Comparison of ENCODE assay signal across 1 cellular context in genomic region chr5:171387255-171387969, GRCh38.
A peak's percentile ranks its signal among the peaks of the same experiment; 100 is the strongest.
TF ChIP-seq lines count a peak whose summit lies in the region.

Gene NPM1 (plus strand): TSS chr5:171387849. CDS start chr5:171387949, 100 bp downstream.

TF ChIP-seq in HepG2, 621 proteins besides CTCF, POLR2A, EP300 and RAD21 (continued from another document and continues in another):
- 0 out of 2 replicates have a peak, but pooled peaks have one; percentile 48 for TF ChIP-seq POGK (CRISPR knock-in tag; conservative IDR thresholded peaks at IDR 0.05)
- TF ChIP-seq ZSCAN30 (CRISPR knock-in tag; IDR thresholded peaks at IDR 0.05), result no peak
- TF ChIP-seq ZNF7 (CRISPR knock-in tag; IDR thresholded peaks at IDR 0.05), result no peak
- peak; percentile 86; the same call in 1 of the 2 replicates for TF ChIP-seq CSRNP1 (CRISPR knock-in tag; IDR thresholded peaks at IDR 0.05)
- TF ChIP-seq ARHGAP35 (CRISPR knock-in tag; IDR thresholded peaks at IDR 0.05; ENCODE audit: borderline replicate concordance), result 0 out of 2 replicates have a peak, but pooled peaks have one; percentile 63
- TF ChIP-seq MATR3 (CRISPR knock-in tag; IDR thresholded peaks at IDR 0.05), result no peak
- TF ChIP-seq TCF7 (IDR thresholded peaks at IDR 0.05; ENCODE audit: low read depth), result no peak
- peak; percentile 72; the same call in 1 of the 2 replicates for TF ChIP-seq ARID4A (CRISPR knock-in tag; IDR thresholded peaks at IDR 0.05; ENCODE audit: borderline replicate concordance)
- no peak for TF ChIP-seq PRDM10 (CRISPR knock-in tag; IDR thresholded peaks at IDR 0.05; ENCODE audit: low read depth)
- TF ChIP-seq IRX3 (CRISPR knock-in tag; IDR thresholded peaks at IDR 0.05; ENCODE audit: borderline replicate concordance, low read depth), result no peak
- no peak; the same call in 1 of the 2 replicates for TF ChIP-seq ISX (CRISPR knock-in tag; conservative IDR thresholded peaks at IDR 0.05)
- TF ChIP-seq PBX2 (CRISPR knock-in tag; IDR thresholded peaks at IDR 0.05), result no peak
- TF ChIP-seq NFKB2 (CRISPR knock-in tag; IDR thresholded peaks at IDR 0.05; ENCODE audit: borderline replicate concordance), result peak; percentile 74; the same call in 1 of the 2 replicates
- TF ChIP-seq HES4 (CRISPR knock-in tag; IDR thresholded peaks at IDR 0.05; ENCODE audit: borderline replicate concordance), result no peak
- peak; percentile 82 for TF ChIP-seq MXD4 (CRISPR knock-in tag; IDR thresholded peaks at IDR 0.05)
- TF ChIP-seq PRDM15 (CRISPR knock-in tag; IDR thresholded peaks at IDR 0.05), result no peak
- TF ChIP-seq ZNF205 (CRISPR knock-in tag; IDR thresholded peaks at IDR 0.05), result no peak
- TF ChIP-seq KDM3A (CRISPR knock-in tag; IDR thresholded peaks at IDR 0.05; ENCODE audit: low read depth), result 0 out of 2 replicates have a peak, but pooled peaks have one; percentile 42
- peak; percentile 84; the same call in 1 of the 2 replicates for TF ChIP-seq ZNF674 (CRISPR knock-in tag; IDR thresholded peaks at IDR 0.05; ENCODE audit: low read depth)
- 0 out of 2 replicates have a peak, but pooled peaks have one; percentile 67 for TF ChIP-seq ZNF33B (CRISPR knock-in tag; IDR thresholded peaks at IDR 0.05)
- no peak for TF ChIP-seq TRIM22 (IDR thresholded peaks at IDR 0.05)
- TF ChIP-seq SP4 (CRISPR knock-in tag; IDR thresholded peaks at IDR 0.05), result no peak
- no peak for TF ChIP-seq NCOA1 (CRISPR knock-in tag; IDR thresholded peaks at IDR 0.05)
- TF ChIP-seq CHCHD3 (CRISPR knock-in tag; IDR thresholded peaks at IDR 0.05), result no peak
- peak; percentile 70 for TF ChIP-seq ZNF639 (CRISPR knock-in tag; conservative IDR thresholded peaks at IDR 0.05)
- no peak; the same call in 1 of the 2 replicates for TF ChIP-seq JDP2 (CRISPR knock-in tag; IDR thresholded peaks at IDR 0.05; ENCODE audit: borderline replicate concordance)
- TF ChIP-seq ZGPAT (CRISPR knock-in tag; IDR thresholded peaks at IDR 0.05), result peak; percentile 82
- TF ChIP-seq ZNF383 (CRISPR knock-in tag; IDR thresholded peaks at IDR 0.05; ENCODE audit: borderline replicate concordance), result no peak
- no peak for TF ChIP-seq ZNF619 (CRISPR knock-in tag; IDR thresholded peaks at IDR 0.05)
- no peak for TF ChIP-seq BRF2 (CRISPR knock-in tag; IDR thresholded peaks at IDR 0.05)
- TF ChIP-seq NR2C2 (CRISPR knock-in tag; IDR thresholded peaks at IDR 0.05; ENCODE audit: borderline replicate concordance), result 0 out of 2 replicates have a peak, but pooled peaks have one; percentile 15
